In the genomic region with DNA sequence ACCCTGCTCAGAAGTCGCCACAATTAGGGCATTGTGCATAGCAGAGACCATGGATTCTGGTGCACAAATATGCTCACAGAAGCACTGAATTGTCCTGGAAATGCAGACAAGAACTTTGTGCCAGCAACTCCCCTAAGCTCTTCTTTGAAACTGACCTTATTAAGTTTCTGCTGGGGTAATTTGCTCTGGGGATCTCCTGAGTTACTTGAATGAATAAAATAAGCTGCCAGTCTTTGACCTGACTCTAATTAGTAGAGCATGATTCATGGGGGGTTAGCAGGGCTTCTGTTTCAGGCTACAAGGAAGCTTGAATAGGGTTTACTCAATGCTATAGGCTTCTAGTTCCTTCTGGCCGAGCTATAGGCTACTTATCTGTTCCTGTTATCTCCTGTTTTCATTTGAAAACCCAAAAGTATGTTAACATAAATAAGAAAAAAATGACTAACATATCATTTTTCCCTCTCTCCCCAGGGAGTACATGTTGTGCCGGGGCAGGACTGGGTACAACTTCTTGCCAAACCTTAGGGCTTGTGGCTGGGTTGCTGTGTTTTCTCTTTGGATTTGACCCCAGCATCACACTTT, we compare ENCODE assay signal across 13 cellular contexts.
A peak's percentile ranks its signal among the peaks of the same experiment; 100 is the strongest.
DNase-seq lines count a peak whose midpoint lies in the region; TF ChIP-seq lines count a peak whose summit lies in the region.
"Had no signal": no experiment of that assay in that cellular context is flagged by ENCODE, and none has a peak within 500 bp of the region (broad histone marks: within the 10 kb centered on the region; RNA-seq: fewer than 3 reads in every experiment).

No MANE protein-coding gene starts in this region.

- H3K4me3 ChIP-seq in fibroblast of villous mesenchyme (ENCODE audit: low read depth, low read length) (no peak overlapping the region), neuronal stem cell (ENCODE audit: low read length in 2 of 2) (no peak overlapping the region), suprapubic skin (no peak overlapping the region), esophagus squamous epithelium (no peak overlapping the region)
- H3K4me3 ChIP-seq: HAP-1 had no signal

- H4K8ac ChIP-seq in neuronal stem cell (ENCODE audit: low read depth, low read length) = no peak overlapping the region

- no peak for TF ChIP-seq EP300 in suprapubic skin (IDR thresholded peaks at IDR 0.05)

- no peaks in the 10 kb centered on the region for H3K36me3 ChIP-seq in neuronal stem cell (replicated peaks in 1 of 2; ENCODE audit: control insufficient read depth in 2 of 2, insufficient read depth in 2 of 2, low read length in 2 of 2)
- H3K36me3 ChIP-seq in suprapubic skin = no peaks in the 10 kb centered on the region
- H3K36me3 ChIP-seq in esophagus squamous epithelium = no peaks in the 10 kb centered on the region
- H3K36me3 ChIP-seq: HAP-1 had no signal

- H3K27me3 ChIP-seq in neuronal stem cell (ENCODE audit: control insufficient read depth in 3 of 3, insufficient read depth in 3 of 3, low read depth in 1 of 3, low read length in 3 of 3) (no peaks in the 10 kb centered on the region), suprapubic skin (no peaks in the 10 kb centered on the region), esophagus squamous epithelium (no peaks in the 10 kb centered on the region)

- H2BK15ac ChIP-seq in neuronal stem cell (ENCODE audit: low read length) = no peak overlapping the region

- no peak overlapping the region for H3K23ac ChIP-seq in neuronal stem cell (ENCODE audit: low read depth, low read length, poor library complexity)

- no peak overlapping the region for H2BK12ac ChIP-seq in neuronal stem cell (ENCODE audit: low read length)

- no peaks in the 10 kb centered on the region for H3K79me1 ChIP-seq in neuronal stem cell (ENCODE audit: low read depth, low read length)

- H2BK5ac ChIP-seq in neuronal stem cell (ENCODE audit: low read length) = no peak overlapping the region

- no peak for TF ChIP-seq POLR2A in suprapubic skin (IDR thresholded peaks at IDR 0.05)
- no peak for TF ChIP-seq POLR2A in esophagus squamous epithelium (IDR thresholded peaks at IDR 0.05)

- H3K27ac ChIP-seq in neuronal stem cell (replicated peaks; ENCODE audit: low read length) (peak overlapping the region; percentile 79), suprapubic skin (no peak overlapping the region), esophagus squamous epithelium (no peak overlapping the region)
- H3K27ac ChIP-seq: RWPE1 had no signal

- no peak overlapping the region for H2AK5ac ChIP-seq in neuronal stem cell (ENCODE audit: low read depth, low read length)

- H3K9me3 ChIP-seq in neuronal stem cell (replicated peaks in 1 of 2; ENCODE audit: control insufficient read depth in 2 of 2, insufficient read depth in 1 of 2, low read depth in 1 of 2, low read length in 2 of 2) (no peaks in the 10 kb centered on the region), suprapubic skin (no peaks in the 10 kb centered on the region), esophagus squamous epithelium (no peaks in the 10 kb centered on the region)
- H3K9me3 ChIP-seq: HAP-1 had no signal

- H3K4me2 ChIP-seq in neuronal stem cell (ENCODE audit: insufficient read depth, low read length, poor library complexity, severe bottlenecking) = no peak overlapping the region

- intact Hi-C loops in esophagus squamous epithelium (cut with DNase I) = no loop called here

- H3K9ac ChIP-seq in neuronal stem cell (ENCODE audit: low read depth, low read length, poor library complexity) = no peak overlapping the region

- H3K4me1 ChIP-seq in neuronal stem cell (ENCODE audit: control insufficient read depth in 2 of 2, insufficient read depth in 1 of 2, low read depth in 1 of 2, low read length in 2 of 2) (peaks cover 4 to 8% of the 10 kb centered on the region in 2 donors), suprapubic skin (no peaks in the 10 kb centered on the region), esophagus squamous epithelium (no peaks in the 10 kb centered on the region)
- H3K4me1 ChIP-seq: HAP-1 had no signal

- WGBS in neuronal stem cell (ENCODE audit: extremely low coverage in 2 of 2, insufficient read length in 2 of 2, insufficient replicate concordance in 1 of 2), 2 donors = no CpG with 5 or more reads among the region's 3 CpGs
- 55% methylated on average over 3 of the region's 3 CpGs for WGBS in suprapubic skin
- WGBS in esophagus squamous epithelium, 2 donors = 63 to 68% methylated on average over 3 of the region's 3 CpGs

- H2BK120ac ChIP-seq in neuronal stem cell (ENCODE audit: low read depth, low read length) = no peak overlapping the region

- no peak overlapping the region for H3K18ac ChIP-seq in neuronal stem cell (ENCODE audit: low read length)

- no peak overlapping the region for H3K14ac ChIP-seq in neuronal stem cell (ENCODE audit: low read length)

- H3K4ac ChIP-seq in neuronal stem cell (ENCODE audit: low read length) = no peak overlapping the region

- no peak overlapping the region for H4K91ac ChIP-seq in neuronal stem cell (ENCODE audit: low read depth, low read length, poor library complexity)

- peak overlapping the region; percentile 25 for H2AFZ ChIP-seq in neuronal stem cell (ENCODE audit: low read length)

- peak; percentile 28 for DNase-seq in HCEC 1CT
- DNase-seq in astrocyte of the hippocampus (ENCODE audit: low read depth, low spot score) = peak; percentile 54
- peak; percentile 75 for DNase-seq in fibroblast of villous mesenchyme (ENCODE audit: low read depth)
- DNase-seq in neuronal stem cell (ENCODE audit: low spot score) = peak; percentile 67
- no peak for DNase-seq in suprapubic skin (ENCODE audit: low spot score in 2 of 2)
- DNase-seq in MV-4-11 (lab: John Stamatoyannopoulos, UW) = no peak
- DNase-seq in esophagus squamous epithelium (lab: John Stamatoyannopoulos, UW) = no peak
- DNase-seq in GM03348 (ENCODE audit: low spot score) = no peak
- DNase-seq: CD4-positive, alpha-beta memory T cell; NCI-H1105; NCI-H187 had no signal

- TF ChIP-seq CTCF in fibroblast of villous mesenchyme (IDR thresholded peaks at IDR 0.05; ENCODE audit: insufficient read depth, low read depth, low read length) (no peak), suprapubic skin (IDR thresholded peaks at IDR 0.05) (no peak), esophagus squamous epithelium (IDR thresholded peaks at IDR 0.05) (no peak)

Comparison
In these comparisons a context has a peak if more than half of its experiments do, and no peak if none do; other contexts are left out.
1. DNase-seq: peak in HCEC 1CT (single experiment), astrocyte of the hippocampus (single experiment), fibroblast of villous mesenchyme (single experiment) and neuronal stem cell (single experiment); none in suprapubic skin (0 of 2), MV-4-11 (single experiment), esophagus squamous epithelium (single experiment) and GM03348 (single experiment).